26 cellular contexts compared by ENCODE assay signal in the genomic region with DNA sequence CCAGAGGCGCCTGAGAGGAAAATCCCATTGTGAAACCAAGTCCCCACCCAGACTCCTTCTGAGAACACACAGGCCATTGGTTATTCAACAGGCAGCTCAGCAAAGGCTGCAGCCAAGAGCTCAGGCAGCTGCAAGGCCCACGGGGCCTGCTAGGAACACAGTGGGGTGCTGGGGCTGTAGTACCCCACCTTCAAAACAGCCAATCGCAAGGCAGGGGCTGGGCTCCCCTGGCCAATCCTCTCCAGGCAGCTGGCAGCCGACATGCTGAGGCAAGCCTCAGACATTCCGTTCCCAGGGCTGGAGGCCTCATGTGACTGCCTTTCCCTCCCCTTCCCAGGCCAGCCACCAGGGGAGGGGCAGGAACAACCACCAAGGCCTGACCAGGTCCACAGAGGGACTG. TPM values are rescaled to one million over a fixed set of nuclear protein-coding genes. Genes with fewer than 3 reads are reported as not detected.
DNase-seq lines count a peak whose midpoint lies in the region; ATAC-seq and TF ChIP-seq lines count a peak whose summit lies in the region.
"Had no signal": no experiment of that assay in that cellular context is flagged by ENCODE, and none has a peak within 500 bp of the region (broad histone marks: within the 10 kb centered on the region; RNA-seq: fewer than 3 reads in every experiment).

No MANE protein-coding gene starts in this region.

- WGBS in gastroesophageal sphincter (ENCODE audit: low coverage in 1 of 2), 2 donors, result no CpG with 5 or more reads among the region's 5 CpGs
- WGBS in upper lobe of left lung, 2 donors, result no CpG with 5 or more reads among the region's 5 CpGs

- no peaks in the 10 kb centered on the region for H3K27me3 Mint-ChIP-seq in activated CD4-positive, alpha-beta T cell treated with anti-CD3 and anti-CD28 coated beads, Interleukin-2, amount 10 ng/mL, durations not matched to agents 24 days and 14 days
- H3K27me3 Mint-ChIP-seq: activated CD4-positive, alpha-beta memory T cell treated with anti-CD3 and anti-CD28 coated beads for 36 hours; B cell; type B pancreatic cell had no signal

- H3K27me3 ChIP-seq in gastroesophageal sphincter (no peaks in the 10 kb centered on the region), lower lobe of right lung (ENCODE audit: low read depth) (no peaks in the 10 kb centered on the region), upper lobe of left lung (no peaks in the 10 kb centered on the region)
- H3K27me3 ChIP-seq: cardiac muscle cell, neutrophil, Peyer's patch, stomach had no signal

- no peak overlapping the region for H3K4me3 ChIP-seq in gastroesophageal sphincter
- no peak overlapping the region for H3K4me3 ChIP-seq in lower lobe of right lung
- no peak overlapping the region for H3K4me3 ChIP-seq in upper lobe of left lung
- H3K4me3 ChIP-seq: cardiac muscle cell, GM23248, Peyer's patch, stomach had no signal

- H3K4me3 Mint-ChIP-seq in activated CD4-positive, alpha-beta T cell treated with anti-CD3 and anti-CD28 coated beads, Interleukin-2, amount 10 ng/mL, durations not matched to agents 24 days and 14 days, result no peak overlapping the region
- H3K4me3 Mint-ChIP-seq: activated CD4-positive, alpha-beta memory T cell treated with anti-CD3 and anti-CD28 coated beads for 36 hours; B cell; type B pancreatic cell had no signal

- H3K9me3 ChIP-seq in gastroesophageal sphincter (no peaks in the 10 kb centered on the region), lower lobe of right lung (no peaks in the 10 kb centered on the region), upper lobe of left lung (no peaks in the 10 kb centered on the region)
- H3K9me3 ChIP-seq: Caco-2, neutrophil, Peyer's patch, stomach had no signal

- H3K27ac ChIP-seq in gastroesophageal sphincter, result no peak overlapping the region
- no peak overlapping the region for H3K27ac ChIP-seq in lower lobe of right lung
- no peak overlapping the region for H3K27ac ChIP-seq in upper lobe of left lung
- H3K27ac ChIP-seq: cardiac muscle cell, GM23248, HL-60, neutrophil, stomach, WERI-Rb-1 had no signal

- H3K4me1 Mint-ChIP-seq in activated CD4-positive, alpha-beta T cell treated with anti-CD3 and anti-CD28 coated beads, Interleukin-2, amount 10 ng/mL, durations not matched to agents 24 days and 14 days, result no peaks in the 10 kb centered on the region
- H3K4me1 Mint-ChIP-seq: B cell had no signal

- DNase-seq in activated CD4-positive, alpha-beta T cell treated with anti-CD3 and anti-CD28 coated beads, Interleukin-2, amount 10 ng/mL, durations not matched to agents 24 days and 14 days, result peak; percentile 5
- DNase-seq in activated CD4-positive, alpha-beta T cell treated with anti-CD3 and anti-CD28 coated beads for 48 hours, result no peak
- DNase-seq in lower lobe of right lung (no peak), upper lobe of left lung (peak in 1 of 2 donors; percentile 56), NCI-H146 (lab: John Stamatoyannopoulos, UW) (no peak)
- DNase-seq in activated naive CD4-positive, alpha-beta T cell treated with anti-CD3 and anti-CD28 coated beads, Interleukin-2, amount 50 U/mL, for 72 hours (ENCODE audit: low spot score in 2 of 2), result no peak
- DNase-seq: 8988T; activated CD4-positive, alpha-beta memory T cell treated with anti-CD3 and anti-CD28 coated beads for 36 hours; activated gamma-delta T cell treated with Interleukin-2 at 50 U/mL for 16 hours; Caco-2; DMS79 treated with DMSO at 0.1 percent for 48 hours; GM23248; hippocampal formation; NCI-H1105 treated with DMSO at 0.1 percent for 48 hours; stomach; T-helper 2 cell; WERI-Rb-1 had no signal

- TF ChIP-seq CTCF in gastroesophageal sphincter (IDR thresholded peaks at IDR 0.05), result no peak
- TF ChIP-seq CTCF in lower lobe of right lung (IDR thresholded peaks at IDR 0.05), result no peak
- TF ChIP-seq CTCF in upper lobe of left lung (IDR thresholded peaks at IDR 0.05), result no peak

- ATAC-seq in gastroesophageal sphincter (peak; percentile 97), lower lobe of right lung (peak; percentile 85 to 93), upper lobe of left lung (ENCODE audit: low FRiP score in 2 of 2) (peak; percentile 93 to 95), GM21576 (IDR thresholded peaks at IDR 0.05; ENCODE audit: unreplicated experiment) (no peak)
- ATAC-seq in activated naive CD4-positive, alpha-beta T cell treated with anti-CD3 and anti-CD28 coated beads, Interleukin-2, amount 50 U/mL, for 72 hours, result no peak

- no peaks in the 10 kb centered on the region for H3K9me3 Mint-ChIP-seq in activated CD4-positive, alpha-beta T cell treated with anti-CD3 and anti-CD28 coated beads, Interleukin-2, amount 10 ng/mL, durations not matched to agents 24 days and 14 days
- H3K9me3 Mint-ChIP-seq in activated naive CD4-positive, alpha-beta T cell treated with anti-CD3 and anti-CD28 coated beads, Interleukin-2, amount 50 U/mL, for 72 hours, result no peaks in the 10 kb centered on the region
- H3K9me3 Mint-ChIP-seq: activated CD4-positive, alpha-beta memory T cell treated with anti-CD3 and anti-CD28 coated beads for 36 hours; type B pancreatic cell had no signal

- no peak overlapping the region for H3K27ac Mint-ChIP-seq in activated CD4-positive, alpha-beta T cell treated with anti-CD3 and anti-CD28 coated beads, Interleukin-2, amount 10 ng/mL, durations not matched to agents 24 days and 14 days
- H3K27ac Mint-ChIP-seq in activated naive CD4-positive, alpha-beta T cell treated with anti-CD3 and anti-CD28 coated beads, Interleukin-2, amount 50 U/mL, for 72 hours, result no peak overlapping the region
- H3K27ac Mint-ChIP-seq: activated CD4-positive, alpha-beta memory T cell treated with anti-CD3 and anti-CD28 coated beads for 36 hours; B cell; type B pancreatic cell had no signal

- H3K4me1 ChIP-seq in gastroesophageal sphincter (no peaks in the 10 kb centered on the region), lower lobe of right lung (no peaks in the 10 kb centered on the region), upper lobe of left lung (no peaks in the 10 kb centered on the region)
- H3K4me1 ChIP-seq: Caco-2, Peyer's patch, stomach had no signal

- no peaks in the 10 kb centered on the region for H3K36me3 ChIP-seq in gastroesophageal sphincter
- no peaks in the 10 kb centered on the region for H3K36me3 ChIP-seq in lower lobe of right lung
- no peaks in the 10 kb centered on the region for H3K36me3 ChIP-seq in upper lobe of left lung
- H3K36me3 ChIP-seq: cardiac muscle cell, neutrophil, Peyer's patch, stomach, WERI-Rb-1 had no signal

- no peak for TF ChIP-seq POLR2A in gastroesophageal sphincter (IDR thresholded peaks at IDR 0.05)
- TF ChIP-seq POLR2A in upper lobe of left lung (IDR thresholded peaks at IDR 0.05), result no peak

- no peak for TF ChIP-seq EP300 in gastroesophageal sphincter (IDR thresholded peaks at IDR 0.05)
- TF ChIP-seq EP300 in upper lobe of left lung (IDR thresholded peaks at IDR 0.05), result no peak

- H3K36me3 Mint-ChIP-seq in activated CD4-positive, alpha-beta T cell treated with anti-CD3 and anti-CD28 coated beads, Interleukin-2, amount 10 ng/mL, durations not matched to agents 24 days and 14 days (ENCODE audit: low read depth), result no peaks in the 10 kb centered on the region
- no peaks in the 10 kb centered on the region for H3K36me3 Mint-ChIP-seq in activated naive CD4-positive, alpha-beta T cell treated with anti-CD3 and anti-CD28 coated beads, Interleukin-2, amount 50 U/mL, for 72 hours
- H3K36me3 Mint-ChIP-seq: activated CD4-positive, alpha-beta memory T cell treated with anti-CD3 and anti-CD28 coated beads for 36 hours; type B pancreatic cell had no signal

- intact Hi-C loops in activated CD4-positive, alpha-beta T cell treated with anti-CD3 and anti-CD28 coated beads, Interleukin-2, amount 10 ng/mL, durations not matched to agents 24 days and 14 days (cut with micrococcal nuclease), result no loop called here
- intact Hi-C loops in lower lobe of right lung (cut with DNase I), result no loop called here

RNA-seq across cellular contexts. Expression of gene PRODH, which starts 6.6 kb away (rescaled TPM):
- total RNA-seq in activated CD4-positive, alpha-beta T cell treated with anti-CD3 and anti-CD28 coated beads, Interleukin-2, amount 10 ng/mL, durations not matched to agents 24 days and 14 days, result 0.83 and 0.98 TPM in 2 replicates
- total RNA-seq in gastroesophageal sphincter (10 to 100 TPM in 1 of 4 donors, 1 to 10 TPM in 2, under 1 TPM in 1; 0.52 to 12.3 (median 3.0) TPM), lower lobe of right lung (33.9 TPM), upper lobe of left lung (100 to 1,000 TPM in 3 of 6 donors, 10 to 100 TPM in 3; 37.1 to 206 (median 91.1) TPM)
- total RNA-seq in activated naive CD4-positive, alpha-beta T cell treated with anti-CD3 and anti-CD28 coated beads, Interleukin-2, amount 50 U/mL, for 72 hours, result under 1 TPM in 1 of 2 donors, not detected in 1; 0.45 TPM
- total RNA-seq: B cell, dermis microvascular lymphatic vessel endothelial cell, GM23248 had no signal

RNA-seq across cellular contexts. Expression of gene DGCR6, which starts 23.3 kb away (rescaled TPM):
- 1.3 and 1.5 TPM in 2 replicates for total RNA-seq in activated CD4-positive, alpha-beta T cell treated with anti-CD3 and anti-CD28 coated beads, Interleukin-2, amount 10 ng/mL, durations not matched to agents 24 days and 14 days
- total RNA-seq in gastroesophageal sphincter (1 to 10 TPM; 1.1 to 7.9 (median 3.2) TPM), lower lobe of right lung (4.5 TPM), upper lobe of left lung (1 to 10 TPM; 2.1 to 8.4 (median 4.2) TPM)
- total RNA-seq in activated naive CD4-positive, alpha-beta T cell treated with anti-CD3 and anti-CD28 coated beads, Interleukin-2, amount 50 U/mL, for 72 hours, result 1 to 10 TPM; 1.1 to 1.5 TPM

Comparison
In these comparisons a context has a peak if more than half of its experiments do, and no peak if none do; other contexts are left out.
1. ATAC-seq: peak in gastroesophageal sphincter (single experiment), lower lobe of right lung (2 of 2) and upper lobe of left lung (2 of 2); none in activated naive CD4-positive, alpha-beta T cell treated with anti-CD3 and anti-CD28 coated beads, Interleukin-2, amount 50 U/mL, for 72 hours (0 of 2) and GM21576 (single experiment).